21 cellular contexts compared by ENCODE assay signal in genomic region chr3:197445886-197446631, GRCh38.
A peak's percentile ranks its signal among the peaks of the same experiment; 100 is the strongest.
DNase-seq lines count a peak whose midpoint lies in the region; ATAC-seq, FAIRE-seq and TF ChIP-seq lines count a peak whose summit lies in the region.
"Had no signal": no experiment of that assay in that cellular context is flagged by ENCODE, and none has a peak within 500 bp of the region (broad histone marks: within the 10 kb centered on the region; RNA-seq: fewer than 3 reads in every experiment).

No MANE protein-coding gene starts in this region.

- no peak overlapping the region for H3K4me3 Mint-ChIP-seq in neural progenitor cell
- H3K4me3 Mint-ChIP-seq in activated naive CD4-positive, alpha-beta T cell treated with anti-CD3 and anti-CD28 coated beads, Interleukin-2, amount 10 ng/mL, durations not matched to agents 7 days and 5 days, result no peak overlapping the region
- H3K4me3 Mint-ChIP-seq: CD4-positive, alpha-beta memory T cell; HFFc6 had no signal

- H2AFZ ChIP-seq in HepG2 (ENCODE audit: low read length), result peak overlapping the region; percentile 51
- H2AFZ ChIP-seq in neural progenitor cell (replicated peaks), result no peak overlapping the region
- H2AFZ ChIP-seq: PC-9 had no signal

- intact Hi-C loops in HepG2 (cut with micrococcal nuclease; ENCODE audit: unreplicated experiment) (no loop called here), right lobe of liver (cut with DNase I) (no loop called here), thyroid gland (cut with DNase I) (no loop called here)

- no peak overlapping the region for H3K4me3 ChIP-seq in HepG2 (replicated peaks in 1 of 3; ENCODE audit: insufficient read depth in 1 of 3, low read depth in 2 of 3, low read length in 3 of 3)
- H3K4me3 ChIP-seq in right lobe of liver, result no peak overlapping the region
- H3K4me3 ChIP-seq in neural progenitor cell, result no peak overlapping the region
- no peak overlapping the region for H3K4me3 ChIP-seq in thyroid gland (replicated peaks in 1 of 3)
- H3K4me3 ChIP-seq: K562, PC-9 had no signal

- TF ChIP-seq POLR2A in HepG2 (IDR thresholded peaks at IDR 0.05; ENCODE audit: insufficient read depth in 1 of 2, low read depth in 2 of 2, low read length in 2 of 2), result no peak
- no peak for TF ChIP-seq POLR2A in right lobe of liver (IDR thresholded peaks at IDR 0.05)
- TF ChIP-seq POLR2A in thyroid gland (IDR thresholded peaks at IDR 0.05), result no peak

- no peak for FAIRE-seq in HepG2 (lab: Jason Lieb, UNC)
- FAIRE-seq: GM12891, K562 had no signal

- ATAC-seq in HepG2, result peak; percentile 85
- no peak for ATAC-seq in right lobe of liver
- ATAC-seq: K562 had no signal

- DNase-seq in HepG2 (ENCODE audit: low spot score) (no peak), right lobe of liver (no peak), cerebellar cortex (ENCODE audit: low spot score) (peak; percentile 30), neural progenitor cell (ENCODE audit: low spot score) (peak; percentile 64), thyroid gland (no peak), GM13977 (ENCODE audit: low spot score) (no peak)
- no peak for DNase-seq in stimulated activated CD4-positive, alpha-beta T cell treated with anti-CD3 and anti-CD28 coated beads, Interleukin-12 subunit alpha, Interleukin-12 subunit beta, amount 100 ng/mL, for 4 hours
- DNase-seq in activated naive CD4-positive, alpha-beta T cell treated with anti-CD3 and anti-CD28 coated beads, Interleukin-2, amount 10 ng/mL, durations not matched to agents 7 days and 5 days, result no peak
- DNase-seq: BE2C; CD4-positive, alpha-beta memory T cell; EL; H7; HFFc6; NCI-H1105 treated with DMSO at 0.1 percent for 48 hours; NCI-H1694; NCI-H2081 treated with DMSO at 0.1 percent for 48 hours; NCI-H524; PC-9 had no signal

- H3F3A ChIP-seq in neural progenitor cell (ENCODE audit: low read depth), result peaks cover 34% of the 10 kb centered on the region

- peaks cover 39% of the 10 kb centered on the region for H3K4me1 Mint-ChIP-seq in neural progenitor cell
- H3K4me1 Mint-ChIP-seq in activated naive CD4-positive, alpha-beta T cell treated with anti-CD3 and anti-CD28 coated beads, Interleukin-2, amount 10 ng/mL, durations not matched to agents 7 days and 5 days, result peaks cover 15% of the 10 kb centered on the region
- H3K4me1 Mint-ChIP-seq: CD4-positive, alpha-beta memory T cell had no signal

- H3K9ac ChIP-seq in HepG2 (ENCODE audit: insufficient read depth, low read depth, low read length) (no peak overlapping the region), neural progenitor cell (no peak overlapping the region)

- no peak for TF ChIP-seq RAD21 in HepG2 (CRISPR knock-in tag; IDR thresholded peaks at IDR 0.05)

- H3K79me2 ChIP-seq in HepG2 (ENCODE audit: insufficient read depth, low read length) (no peaks in the 10 kb centered on the region), neural progenitor cell (ENCODE audit: low read depth) (no peaks in the 10 kb centered on the region)

- CTCF ChIA-PET in HepG2 (lab: Yijun Ruan, JAX; ENCODE audit: low intra/inter-chr PET ratio, low total read pairs), result no interaction called here
- CTCF ChIA-PET in activated naive CD4-positive, alpha-beta T cell treated with anti-CD3 and anti-CD28 coated beads, Interleukin-2, amount 10 ng/mL, durations not matched to agents 7 days and 5 days (lab: Charles Lee), result interaction anchor here (0.6 kb wide), 1 partner anchor 13 kb away, joined by 3 read pairs; no protein-coding TSS in a partner anchor

- in situ Hi-C loops in HepG2 (cut with HindIII; ENCODE audit: extremely low pct_ligation_motif_present, low pct_unique_long_range_greater_than_20kb), result no loop called here
- in situ Hi-C loops in GM13977 (cut with MboI; ENCODE audit: low pct_unique_long_range_greater_than_20kb, low sequenced_read_pairs, unreplicated experiment), result no loop called here

- TF ChIP-seq CTCF in HepG2 (CRISPR knock-in tag; IDR thresholded peaks at IDR 0.05) (no peak), right lobe of liver (IDR thresholded peaks at IDR 0.05) (no peak), neural progenitor cell (IDR thresholded peaks at IDR 0.05) (no peak), thyroid gland (IDR thresholded peaks at IDR 0.05) (no peak), GM13977 (IDR thresholded peaks at IDR 0.05; ENCODE audit: extremely low read depth, insufficient read depth, missing control alignments) (no peak)

- peaks cover 4% of the 10 kb centered on the region for H3K27me3 Mint-ChIP-seq in neural progenitor cell (ENCODE audit: insufficient read depth, low read depth)
- H3K27me3 Mint-ChIP-seq in activated naive CD4-positive, alpha-beta T cell treated with anti-CD3 and anti-CD28 coated beads, Interleukin-2, amount 10 ng/mL, durations not matched to agents 7 days and 5 days, result peaks cover 48% of the 10 kb centered on the region

- POLR2A ChIA-PET in HepG2 (lab: Yijun Ruan, JAX), result no interaction called here

- H3K4me1 ChIP-seq in HepG2 (ENCODE audit: insufficient read depth, low read length) (peaks cover 16% of the 10 kb centered on the region), right lobe of liver (no peaks in the 10 kb centered on the region), neural progenitor cell (peaks cover 37% of the 10 kb centered on the region), thyroid gland (no peaks in the 10 kb centered on the region)

- H3K9me3 ChIP-seq in HepG2 (ENCODE audit: low read length), result no peaks in the 10 kb centered on the region
- no peaks in the 10 kb centered on the region for H3K9me3 ChIP-seq in right lobe of liver
- H3K9me3 ChIP-seq in neural progenitor cell (ENCODE audit: low read depth), result no peaks in the 10 kb centered on the region
- H3K9me3 ChIP-seq in thyroid gland, result no peaks in the 10 kb centered on the region
- H3K9me3 ChIP-seq: BE2C had no signal

- H4K20me1 ChIP-seq in HepG2 (ENCODE audit: insufficient read depth, low read length) (no peaks in the 10 kb centered on the region), neural progenitor cell (ENCODE audit: low read depth) (no peaks in the 10 kb centered on the region)

- TF ChIP-seq EP300 in HepG2 (IDR thresholded peaks at IDR 0.05; ENCODE audit: low read depth in 2 of 2, low read length in 2 of 2) (no peak), HepG2 (CRISPR knock-in tag; IDR thresholded peaks at IDR 0.05; ENCODE audit: borderline replicate concordance) (no peak)

- no peaks in the 10 kb centered on the region for H3K27me3 ChIP-seq in HepG2 (ENCODE audit: control insufficient read depth in 1 of 2, insufficient read depth in 2 of 2, low read length in 2 of 2)
- H3K27me3 ChIP-seq in right lobe of liver, result no peaks in the 10 kb centered on the region
- H3K27me3 ChIP-seq in neural progenitor cell, result no peaks in the 10 kb centered on the region
- H3K27me3 ChIP-seq in thyroid gland, result no peaks in the 10 kb centered on the region
- H3K27me3 ChIP-seq: BE2C had no signal

- H3K9me3 Mint-ChIP-seq in neural progenitor cell, result peaks cover 3% of the 10 kb centered on the region
- H3K9me3 Mint-ChIP-seq in activated naive CD4-positive, alpha-beta T cell treated with anti-CD3 and anti-CD28 coated beads, Interleukin-2, amount 10 ng/mL, durations not matched to agents 7 days and 5 days, result no peaks in the 10 kb centered on the region
- H3K9me3 Mint-ChIP-seq: CD4-positive, alpha-beta memory T cell had no signal

- 42% methylated on average over 12 of the region's 12 CpGs for WGBS in HepG2 (ENCODE audit: low lambda C conversion rate)
- 69% methylated on average over 9 of the region's 12 CpGs for WGBS in right lobe of liver (ENCODE audit: insufficient coverage, low coverage, low lambda C conversion rate, missing lambda C conversion rate)
- WGBS in thyroid gland, 2 donors, result 75 to 79% methylated on average over 10 to 12 of the region's 12 CpGs

- no TSS peak for BruUV-seq in HepG2 (replicated peaks; lab: Mats Ljungman, UMichigan)

- no peaks in the 10 kb centered on the region for H3K36me3 Mint-ChIP-seq in neural progenitor cell
- no peaks in the 10 kb centered on the region for H3K36me3 Mint-ChIP-seq in activated naive CD4-positive, alpha-beta T cell treated with anti-CD3 and anti-CD28 coated beads, Interleukin-2, amount 10 ng/mL, durations not matched to agents 7 days and 5 days
- H3K36me3 Mint-ChIP-seq: CD4-positive, alpha-beta memory T cell had no signal

- no peak overlapping the region for H3K27ac ChIP-seq in HepG2 (ENCODE audit: extremely low read length, insufficient read depth, low read length)
- no peak overlapping the region for H3K27ac ChIP-seq in right lobe of liver
- peak overlapping the region; percentile 27 for H3K27ac ChIP-seq in neural progenitor cell
- no peak overlapping the region for H3K27ac ChIP-seq in thyroid gland
- H3K27ac ChIP-seq: PC-9, RWPE1 had no signal

- no peaks in the 10 kb centered on the region for H3K36me3 ChIP-seq in HepG2 (replicated peaks in 1 of 2; ENCODE audit: control insufficient read depth in 1 of 2, insufficient read depth in 2 of 2, low read length in 2 of 2)
- no peaks in the 10 kb centered on the region for H3K36me3 ChIP-seq in right lobe of liver
- H3K36me3 ChIP-seq in neural progenitor cell, result no peaks in the 10 kb centered on the region
- no peaks in the 10 kb centered on the region for H3K36me3 ChIP-seq in thyroid gland
- H3K36me3 ChIP-seq: BE2C had no signal

- peak overlapping the region; percentile 10 for H3K27ac Mint-ChIP-seq in neural progenitor cell
- no peak overlapping the region for H3K27ac Mint-ChIP-seq in activated naive CD4-positive, alpha-beta T cell treated with anti-CD3 and anti-CD28 coated beads, Interleukin-2, amount 10 ng/mL, durations not matched to agents 7 days and 5 days
- H3K27ac Mint-ChIP-seq: CD4-positive, alpha-beta memory T cell; HFFc6 had no signal

- H3K4me2 ChIP-seq in HepG2 (ENCODE audit: low read depth, low read length) (peak overlapping the region; percentile 28), neural progenitor cell (peak overlapping the region; percentile 51)
- H3K4me2 ChIP-seq: PC-9 had no signal

TF ChIP-seq in HepG2, 621 proteins besides CTCF, POLR2A, EP300 and RAD21 (continues in another document):
- peak; percentile 46; the same call in 1 of the 2 replicates for TF ChIP-seq HNF4A (CRISPR knock-in tag; IDR thresholded peaks at IDR 0.05)
- TF ChIP-seq ZNF501 (CRISPR knock-in tag; IDR thresholded peaks at IDR 0.05), result 0 out of 2 replicates have a peak, but pooled peaks have one; percentile 24
- TF ChIP-seq TFAP4 (IDR thresholded peaks at IDR 0.05; ENCODE audit: borderline replicate concordance, low read depth), result peak; percentile 37; the same call in 1 of the 2 replicates
- no peak for TF ChIP-seq REXO4 (CRISPR knock-in tag; IDR thresholded peaks at IDR 0.05; ENCODE audit: borderline replicate concordance)
- no peak for TF ChIP-seq ZNF816 (CRISPR knock-in tag; IDR thresholded peaks at IDR 0.05; ENCODE audit: borderline replicate concordance)
- 0 out of 2 replicates have a peak, but pooled peaks have one; percentile 17 for TF ChIP-seq ZFX (CRISPR knock-in tag; IDR thresholded peaks at IDR 0.05; ENCODE audit: low read depth)
- no peak for TF ChIP-seq SIX4 (CRISPR knock-in tag; IDR thresholded peaks at IDR 0.05)

Comparison
In these comparisons a context has a peak if more than half of its experiments do, and no peak if none do; other contexts are left out.
1. DNase-seq: peak in cerebellar cortex (single experiment) and neural progenitor cell (single experiment); none in HepG2 (single experiment), right lobe of liver (0 of 3), stimulated activated CD4-positive, alpha-beta T cell treated with anti-CD3 and anti-CD28 coated beads, Interleukin-12 subunit alpha, Interleukin-12 subunit beta, amount 100 ng/mL, for 4 hours (single experiment), activated naive CD4-positive, alpha-beta T cell treated with anti-CD3 and anti-CD28 coated beads, Interleukin-2, amount 10 ng/mL, durations not matched to agents 7 days and 5 days (single experiment), thyroid gland (0 of 2) and GM13977 (single experiment).